ENCODE assay signal across 9 cellular contexts in genomic region chr15:67196672-67197363, GRCh38. TPM values are rescaled to one million over a fixed set of nuclear protein-coding genes. Genes with fewer than 3 reads are reported as not detected.
DNase-seq lines count a peak whose midpoint lies in the region; ATAC-seq and TF ChIP-seq lines count a peak whose summit lies in the region.
"Had no signal": no experiment of that assay in that cellular context is flagged by ENCODE, and none has a peak within 500 bp of the region (broad histone marks: within the 10 kb centered on the region; RNA-seq: fewer than 3 reads in every experiment).

No MANE protein-coding gene starts in this region.

- intact Hi-C loops in breast epithelium (cut with DNase I; ENCODE audit: low total_unique reads): no loop called here

- TF ChIP-seq POLR2A in breast epithelium (IDR thresholded peaks at IDR 0.05): no peak

- H3K9me3 ChIP-seq in breast epithelium: no peaks in the 10 kb centered on the region

- H3K27ac ChIP-seq in breast epithelium: peak overlapping the region; percentile 31 to 78

- no peak for ATAC-seq in HG03432 (IDR thresholded peaks at IDR 0.05; ENCODE audit: unreplicated experiment)
- ATAC-seq in GM19397 (IDR thresholded peaks at IDR 0.05; ENCODE audit: unreplicated experiment): no peak

- no peak for TF ChIP-seq CTCF in AG09309 (IDR thresholded peaks at IDR 0.05; ENCODE audit: control insufficient read depth, insufficient read depth, low read depth, low read length, missing control alignments)
- TF ChIP-seq CTCF in breast epithelium (IDR thresholded peaks at IDR 0.05): no peak

- no peaks in the 10 kb centered on the region for H3K27me3 ChIP-seq in breast epithelium

- H3K36me3 ChIP-seq in breast epithelium: no peaks in the 10 kb centered on the region

- H3K4me3 ChIP-seq in AG09309 (ENCODE audit: control insufficient read depth, low read depth, low read length): no peak overlapping the region
- H3K4me3 ChIP-seq in breast epithelium: no peak overlapping the region

- no peaks in the 10 kb centered on the region for H3K4me1 ChIP-seq in breast epithelium

- DNase-seq in AG09309 (ENCODE audit: low read depth) (peak; percentile 84), HS-5 (ENCODE audit: low read depth) (peak; percentile 49), breast epithelium (ENCODE audit: low spot score in 2 of 2) (no peak), myocyte (ENCODE audit: low read depth) (peak; percentile 84), NCI-H524 treated with DMSO at 0.1 percent for 48 hours (lab: John Stamatoyannopoulos, UW) (no peak), NCI-H1930 (lab: John Stamatoyannopoulos, UW) (no peak)
- DNase-seq: KG1 had no signal

RNA-seq across cellular contexts. Expression of gene AAGAB, which starts 57.6 kb away (rescaled TPM):
- total RNA-seq in breast epithelium (10 to 100 TPM; 23.2 to 49.8 (median 46.5) TPM), myocyte (49.2 and 54.3 TPM in 2 replicates)
- polyA plus RNA-seq in myocyte (2012): 40.9 TPM

RNA-seq across cellular contexts. Expression of gene IQCH, which starts 57.8 kb away (rescaled TPM):
- total RNA-seq in breast epithelium (10 to 100 TPM in 1 of 3 donors, 1 to 10 TPM in 1, under 1 TPM in 1; 0.64 to 11.9 (median 6.6) TPM), myocyte (5.4 and 6.9 TPM in 2 replicates)
- 2.2 TPM for polyA plus RNA-seq in myocyte (2012)

Comparison
In these comparisons a context has a peak if more than half of its experiments do, and no peak if none do; other contexts are left out.
1. DNase-seq: peak in AG09309 (single experiment), HS-5 (single experiment) and myocyte (single experiment); none in breast epithelium (0 of 2), NCI-H524 treated with DMSO at 0.1 percent for 48 hours (single experiment) and NCI-H1930 (0 of 2).